ENCODE assay signal across 8 cellular contexts in genomic region chr16:84062734-84063640, GRCh38. TPM values are rescaled to one million over a fixed set of nuclear protein-coding genes. Genes with fewer than 3 reads are reported as not detected.
DNase-seq lines count a peak whose midpoint lies in the region; ATAC-seq lines count a peak whose summit lies in the region.

No MANE protein-coding gene starts in this region.

- intact Hi-C loops in left ventricle myocardium superior (cut with micrococcal nuclease) = loop anchor here (5.0 kb wide), 1 partner anchor 96 kb away; the partner anchor contains the start of gene NECAB2

- DNase-seq in EH (ENCODE audit: low read depth) (peak; percentile 75), MG63 (peak; percentile 48), T-helper 2 cell (peak; percentile 18 to 55 (median 47)), left ventricle myocardium superior (peak; percentile 87), retina (peak; percentile 94)

- no peak overlapping the region for H3K4me3 ChIP-seq in MG63

- peaks cover 9% of the 10 kb centered on the region for H3K36me3 ChIP-seq in MG63

- H3K27me3 ChIP-seq in MG63 = no peaks in the 10 kb centered on the region

- peak; percentile 81 for ATAC-seq in left ventricle myocardium superior
- no peak for ATAC-seq in HG02938 (IDR thresholded peaks at IDR 0.05; ENCODE audit: unreplicated experiment)
- no peak for ATAC-seq in GM18868 (IDR thresholded peaks at IDR 0.05; ENCODE audit: unreplicated experiment)

- H3K9me3 ChIP-seq in MG63 = no peaks in the 10 kb centered on the region

- peak overlapping the region; percentile 36 for H3K27ac ChIP-seq in angular gyrus (ENCODE audit: low read depth, low read length)

RNA-seq across cellular contexts. Expression of gene SLC38A8, which starts 20.4 kb away (rescaled TPM):
- not detected in 2 replicates for total RNA-seq in MG63 (2014; rRNA removed; shearing (Covaris generic); ENCODE audit: low replicate concordance)
- 2.0 TPM for total RNA-seq in left ventricle myocardium superior

RNA-seq across cellular contexts. Expression of gene MBTPS1, which starts 53.8 kb away (rescaled TPM):
- total RNA-seq in MG63 (2014; rRNA removed; shearing (Covaris generic); ENCODE audit: low replicate concordance) = 57.3 and 66.2 TPM in 2 replicates
- 80.8 TPM for total RNA-seq in left ventricle myocardium superior
